Comparison of ENCODE assay signal across 21 cellular contexts in genomic region chr6:155432293-155432692, GRCh38. TPM values are rescaled to one million over a fixed set of nuclear protein-coding genes. Genes with fewer than 3 reads are reported as not detected.
"Had no signal": no experiment of that assay in that cellular context is flagged by ENCODE, and none has a peak within 500 bp of the region (broad histone marks: within the 10 kb centered on the region; RNA-seq: fewer than 3 reads in every experiment).

No MANE protein-coding gene starts in this region.

- H3K9me3 ChIP-seq: esophagus muscularis mucosa, thoracic aorta, upper lobe of left lung had no signal

- H3K36me3 Mint-ChIP-seq: activated CD8-positive, alpha-beta memory T cell treated with anti-CD3 and anti-CD28 coated beads, Interleukin-2, amount 10 ng/mL, durations not matched to agents 7 days and 5 days; activated naive CD4-positive, alpha-beta T cell treated with anti-CD3 and anti-CD28 coated beads, Interleukin-2, amount 10 ng/mL, durations not matched to agents 7 days and 5 days; natural killer cell treated with Interleukin-12 subunit alpha and Interleukin-12 subunit beta and Interleukin-15 and Interleukin-18, amount 100 ng/mL, for 72 hours; stimulated activated naive B cell treated with anti-CD40 and anti-IgM and Interleukin-4, amounts not matched to agents 10 μg/mL and 1 μg/mL and 100 μg/mL, for 72 hours; T-cell had no signal

- H3K27me3 ChIP-seq: esophagus muscularis mucosa, hepatocyte, upper lobe of left lung had no signal

- ATAC-seq: activated CD8-positive, alpha-beta memory T cell treated with anti-CD3 and anti-CD28 coated beads, Interleukin-2, amount 10 ng/mL, durations not matched to agents 7 days and 5 days; activated naive CD8-positive, alpha-beta T cell treated with anti-CD3 and anti-CD28 coated beads, Interleukin-2, amount 50 U/mL, for 24 hours; sciatic nerve; stimulated activated naive B cell treated with anti-CD40 and anti-IgM and Interleukin-4, amounts not matched to agents 10 μg/mL and 1 μg/mL and 100 μg/mL, for 72 hours; T-cell had no signal

- H3K4me1 Mint-ChIP-seq: activated naive CD4-positive, alpha-beta T cell treated with anti-CD3 and anti-CD28 coated beads, Interleukin-2, amount 10 ng/mL, durations not matched to agents 7 days and 5 days; T-cell had no signal

- H3K27ac ChIP-seq: coronary artery, esophagus muscularis mucosa, hepatocyte, thoracic aorta, upper lobe of left lung had no signal

- H3K4me2 ChIP-seq: hepatocyte had no signal

- H3K27ac Mint-ChIP-seq: activated CD8-positive, alpha-beta memory T cell treated with anti-CD3 and anti-CD28 coated beads, Interleukin-2, amount 10 ng/mL, durations not matched to agents 7 days and 5 days; activated naive CD4-positive, alpha-beta T cell treated with anti-CD3 and anti-CD28 coated beads, Interleukin-2, amount 10 ng/mL, durations not matched to agents 7 days and 5 days; activated naive CD8-positive, alpha-beta T cell treated with anti-CD3 and anti-CD28 coated beads, Interleukin-2, amount 50 U/mL, for 24 hours; natural killer cell treated with Interleukin-12 subunit alpha and Interleukin-12 subunit beta and Interleukin-15 and Interleukin-18, amount 100 ng/mL, for 72 hours; stimulated activated naive B cell treated with anti-CD40 and anti-IgM and Interleukin-4, amounts not matched to agents 10 μg/mL and 1 μg/mL and 100 μg/mL, for 72 hours; T-cell had no signal

- H3K4me3 ChIP-seq: coronary artery, esophagus muscularis mucosa, hepatocyte, lung, thoracic aorta, upper lobe of left lung had no signal

- H3K79me2 ChIP-seq: hepatocyte had no signal

- H3K9me3 Mint-ChIP-seq: activated naive CD4-positive, alpha-beta T cell treated with anti-CD3 and anti-CD28 coated beads, Interleukin-2, amount 10 ng/mL, durations not matched to agents 7 days and 5 days; activated naive CD8-positive, alpha-beta T cell treated with anti-CD3 and anti-CD28 coated beads, Interleukin-2, amount 50 U/mL, for 24 hours; natural killer cell treated with Interleukin-12 subunit alpha and Interleukin-12 subunit beta and Interleukin-15 and Interleukin-18, amount 100 ng/mL, for 72 hours; stimulated activated naive B cell treated with anti-CD40 and anti-IgM and Interleukin-4, amounts not matched to agents 10 μg/mL and 1 μg/mL and 100 μg/mL, for 72 hours; T-cell had no signal

- H3K27me3 Mint-ChIP-seq: activated CD8-positive, alpha-beta memory T cell treated with anti-CD3 and anti-CD28 coated beads, Interleukin-2, amount 10 ng/mL, durations not matched to agents 7 days and 5 days; activated naive CD4-positive, alpha-beta T cell treated with anti-CD3 and anti-CD28 coated beads, Interleukin-2, amount 10 ng/mL, durations not matched to agents 7 days and 5 days; activated naive CD8-positive, alpha-beta T cell treated with anti-CD3 and anti-CD28 coated beads, Interleukin-2, amount 50 U/mL, for 24 hours; stimulated activated naive B cell treated with anti-CD40 and anti-IgM and Interleukin-4, amounts not matched to agents 10 μg/mL and 1 μg/mL and 100 μg/mL, for 72 hours; T-cell had no signal

- H3K36me3 ChIP-seq: esophagus muscularis mucosa, thoracic aorta, upper lobe of left lung had no signal

- H2AFZ ChIP-seq: hepatocyte had no signal

- H3K4me3 Mint-ChIP-seq: activated CD8-positive, alpha-beta memory T cell treated with anti-CD3 and anti-CD28 coated beads, Interleukin-2, amount 10 ng/mL, durations not matched to agents 7 days and 5 days; activated naive CD4-positive, alpha-beta T cell treated with anti-CD3 and anti-CD28 coated beads, Interleukin-2, amount 10 ng/mL, durations not matched to agents 7 days and 5 days; activated naive CD8-positive, alpha-beta T cell treated with anti-CD3 and anti-CD28 coated beads, Interleukin-2, amount 50 U/mL, for 24 hours; natural killer cell treated with Interleukin-12 subunit alpha and Interleukin-12 subunit beta and Interleukin-15 and Interleukin-18, amount 100 ng/mL, for 72 hours; stimulated activated naive B cell treated with anti-CD40 and anti-IgM and Interleukin-4, amounts not matched to agents 10 μg/mL and 1 μg/mL and 100 μg/mL, for 72 hours; T-cell had no signal

- DNase-seq: activated CD4-positive, alpha-beta T cell treated with anti-CD3 and anti-CD28 coated beads, Interleukin-2, amount 50 U/mL, for 1 hour; activated CD4-positive, CD25-positive, alpha-beta regulatory T cell; activated CD8-positive, alpha-beta memory T cell treated with anti-CD3 and anti-CD28 coated beads, Interleukin-2, amount 10 ng/mL, durations not matched to agents 7 days and 5 days; activated naive CD4-positive, alpha-beta T cell treated with anti-CD3 and anti-CD28 coated beads, Interleukin-2, amount 10 ng/mL, durations not matched to agents 7 days and 5 days; activated naive CD8-positive, alpha-beta T cell treated with anti-CD3 and anti-CD28 coated beads, Interleukin-2, amount 50 U/mL, for 24 hours; activated T-cell treated with anti-CD3 and anti-CD28 coated beads, Interleukin-2, amount 50 U/mL, for 1 hour; anterior cingulate cortex; effector CD4-positive, alpha-beta T cell; islet precursor cell; stimulated activated CD4-positive, alpha-beta T cell treated with anti-CD3 and anti-CD28 coated beads, Interleukin-4, amount 100 ng/mL, for 4 hours; stimulated activated naive B cell treated with anti-CD40 and anti-IgM and Interleukin-4, amounts not matched to agents 10 μg/mL and 1 μg/mL and 100 μg/mL, for 72 hours; T-cell; upper lobe of left lung had no signal

RNA-seq across cellular contexts. Expression of gene NOX3, which starts 23.3 kb away (rescaled TPM):
- total RNA-seq: activated CD8-positive, alpha-beta memory T cell treated with anti-CD3 and anti-CD28 coated beads, Interleukin-2, amount 10 ng/mL, durations not matched to agents 7 days and 5 days; esophagus muscularis mucosa; fibroblast of villous mesenchyme; hepatocyte; lung; natural killer cell treated with Interleukin-12 subunit alpha and Interleukin-12 subunit beta and Interleukin-15 and Interleukin-18, amount 100 ng/mL, for 72 hours; sciatic nerve; T-cell; thoracic aorta; upper lobe of left lung had no signal
- polyA plus RNA-seq: hepatocyte, lung had no signal
